21 cellular contexts compared by ENCODE assay signal in genomic region chrX:105134273-105134672, GRCh38.
DNase-seq lines count a peak whose midpoint lies in the region; ATAC-seq, FAIRE-seq and TF ChIP-seq lines count a peak whose summit lies in the region.
"Had no signal": no experiment of that assay in that cellular context is flagged by ENCODE, and none has a peak within 500 bp of the region (broad histone marks: within the 10 kb centered on the region; RNA-seq: fewer than 3 reads in every experiment).

No MANE protein-coding gene starts in this region.

- H3K27me3 ChIP-seq in astrocyte (ENCODE audit: insufficient read depth, low read length) = no peaks in the 10 kb centered on the region

- H3K27ac Mint-ChIP-seq in astrocyte (ENCODE audit: unreplicated experiment) = no peak overlapping the region
- H3K27ac Mint-ChIP-seq: B cell; CD4-positive, alpha-beta T cell; CD8-positive, alpha-beta T cell had no signal

- no peak for ATAC-seq in GM21723 (IDR thresholded peaks at IDR 0.05; ENCODE audit: unreplicated experiment)
- ATAC-seq: CD8-positive, alpha-beta T cell had no signal

- no peaks in the 10 kb centered on the region for H3K9me3 Mint-ChIP-seq in astrocyte (ENCODE audit: unreplicated experiment)
- H3K9me3 Mint-ChIP-seq: CD4-positive, alpha-beta T cell; CD8-positive, alpha-beta T cell had no signal

- no peak overlapping the region for H3K27ac ChIP-seq in astrocyte (ENCODE audit: low read depth, low read length)
- H3K27ac ChIP-seq: 22Rv1; BLaER1 treated with 17β-estradiol and CSF1 and Interleukin-3, amounts not matched to agents 10 nM and 100 nM; C4-2B had no signal

- no peak overlapping the region for H3K9ac ChIP-seq in astrocyte (ENCODE audit: low read length)
- H3K9ac ChIP-seq: BLaER1 treated with 17β-estradiol and CSF1 and Interleukin-3, amounts not matched to agents 10 nM and 100 nM had no signal

- H4K20me1 ChIP-seq in astrocyte (ENCODE audit: insufficient read depth, low read length) = no peaks in the 10 kb centered on the region
- H4K20me1 ChIP-seq: BLaER1 treated with 17β-estradiol and CSF1 and Interleukin-3, amounts not matched to agents 10 nM and 100 nM had no signal

- H3K79me2 ChIP-seq in astrocyte (ENCODE audit: insufficient read depth, low read length) = no peaks in the 10 kb centered on the region

- H3K36me3 ChIP-seq in astrocyte (ENCODE audit: insufficient read depth, low read length) = no peaks in the 10 kb centered on the region
- H3K36me3 ChIP-seq: BLaER1 treated with 17β-estradiol and CSF1 and Interleukin-3, amounts not matched to agents 10 nM and 100 nM had no signal

- peak; percentile 79 for FAIRE-seq in astrocyte (lab: Jason Lieb, UNC)
- FAIRE-seq: D721Med, G401.6, GM12891, GM19239 had no signal

- no peak overlapping the region for H3K4me2 ChIP-seq in astrocyte (ENCODE audit: low read length)
- H3K4me2 ChIP-seq: BLaER1 treated with 17β-estradiol and CSF1 and Interleukin-3, amounts not matched to agents 10 nM and 100 nM had no signal

- H3K27me3 Mint-ChIP-seq in astrocyte (ENCODE audit: low read depth, unreplicated experiment) = no peaks in the 10 kb centered on the region
- H3K27me3 Mint-ChIP-seq: B cell; CD4-positive, alpha-beta T cell had no signal

- H2AFZ ChIP-seq in astrocyte (ENCODE audit: low read depth, low read length) = no peak overlapping the region

- no peaks in the 10 kb centered on the region for H3K9me3 ChIP-seq in astrocyte (ENCODE audit: insufficient read depth, low read depth, low read length)
- H3K9me3 ChIP-seq: BLaER1 treated with 17β-estradiol and CSF1 and Interleukin-3, amounts not matched to agents 10 nM and 100 nM; Caco-2 had no signal

- no peaks in the 10 kb centered on the region for H3K36me3 Mint-ChIP-seq in astrocyte (ENCODE audit: low read depth, unreplicated experiment)
- H3K36me3 Mint-ChIP-seq: CD8-positive, alpha-beta T cell had no signal

- H3K4me1 Mint-ChIP-seq in astrocyte (ENCODE audit: low read depth, unreplicated experiment) = peaks cover 5% of the 10 kb centered on the region
- H3K4me1 Mint-ChIP-seq: B cell had no signal

- H3K4me3 Mint-ChIP-seq in astrocyte (ENCODE audit: unreplicated experiment) = no peak overlapping the region
- H3K4me3 Mint-ChIP-seq: B cell; CD4-positive, alpha-beta T cell; CD8-positive, alpha-beta T cell had no signal

- no peak overlapping the region for H3K4me3 ChIP-seq in astrocyte (ENCODE audit: insufficient read depth, low read depth, low read length)
- H3K4me3 ChIP-seq: BLaER1 treated with 17β-estradiol and CSF1 and Interleukin-3, amounts not matched to agents 10 nM and 100 nM had no signal

- no peaks in the 10 kb centered on the region for H3K4me1 ChIP-seq in astrocyte (ENCODE audit: insufficient read depth, low read length)
- H3K4me1 ChIP-seq: BLaER1 treated with 17β-estradiol and CSF1 and Interleukin-3, amounts not matched to agents 10 nM and 100 nM; Caco-2 had no signal

- peak; percentile 12 for DNase-seq in DMS53 (lab: John Stamatoyannopoulos, UW)
- DNase-seq in DMS53 treated with DMSO at 0.1 percent for 48 hours (lab: John Stamatoyannopoulos, UW; ENCODE audit: unreplicated experiment) = no peak
- DNase-seq in astrocyte (ENCODE audit: low read depth) = no peak
- no peak for DNase-seq in AG08395 (ENCODE audit: low spot score)
- DNase-seq: ACHN; AML-193; Caco-2; Calu3; CD4-positive, alpha-beta T cell; CD8-positive, alpha-beta T cell; DMS79 treated with DMSO at 0.1 percent for 48 hours; GF-D8 had no signal

- no peak for TF ChIP-seq CTCF in astrocyte (IDR thresholded peaks at IDR 0.05; ENCODE audit: insufficient read depth, low read depth, low read length)
